1 cellular context compared by ENCODE assay signal in genomic region chr20:32539063-32539816, GRCh38.
TF ChIP-seq lines count a peak whose summit lies in the region.

No MANE protein-coding gene starts in this region.

TF ChIP-seq in K562, 482 proteins besides CTCF, POLR2A, EP300 and RAD21 (continued from another document and continues in another):
- TF ChIP-seq, protein P1, sequence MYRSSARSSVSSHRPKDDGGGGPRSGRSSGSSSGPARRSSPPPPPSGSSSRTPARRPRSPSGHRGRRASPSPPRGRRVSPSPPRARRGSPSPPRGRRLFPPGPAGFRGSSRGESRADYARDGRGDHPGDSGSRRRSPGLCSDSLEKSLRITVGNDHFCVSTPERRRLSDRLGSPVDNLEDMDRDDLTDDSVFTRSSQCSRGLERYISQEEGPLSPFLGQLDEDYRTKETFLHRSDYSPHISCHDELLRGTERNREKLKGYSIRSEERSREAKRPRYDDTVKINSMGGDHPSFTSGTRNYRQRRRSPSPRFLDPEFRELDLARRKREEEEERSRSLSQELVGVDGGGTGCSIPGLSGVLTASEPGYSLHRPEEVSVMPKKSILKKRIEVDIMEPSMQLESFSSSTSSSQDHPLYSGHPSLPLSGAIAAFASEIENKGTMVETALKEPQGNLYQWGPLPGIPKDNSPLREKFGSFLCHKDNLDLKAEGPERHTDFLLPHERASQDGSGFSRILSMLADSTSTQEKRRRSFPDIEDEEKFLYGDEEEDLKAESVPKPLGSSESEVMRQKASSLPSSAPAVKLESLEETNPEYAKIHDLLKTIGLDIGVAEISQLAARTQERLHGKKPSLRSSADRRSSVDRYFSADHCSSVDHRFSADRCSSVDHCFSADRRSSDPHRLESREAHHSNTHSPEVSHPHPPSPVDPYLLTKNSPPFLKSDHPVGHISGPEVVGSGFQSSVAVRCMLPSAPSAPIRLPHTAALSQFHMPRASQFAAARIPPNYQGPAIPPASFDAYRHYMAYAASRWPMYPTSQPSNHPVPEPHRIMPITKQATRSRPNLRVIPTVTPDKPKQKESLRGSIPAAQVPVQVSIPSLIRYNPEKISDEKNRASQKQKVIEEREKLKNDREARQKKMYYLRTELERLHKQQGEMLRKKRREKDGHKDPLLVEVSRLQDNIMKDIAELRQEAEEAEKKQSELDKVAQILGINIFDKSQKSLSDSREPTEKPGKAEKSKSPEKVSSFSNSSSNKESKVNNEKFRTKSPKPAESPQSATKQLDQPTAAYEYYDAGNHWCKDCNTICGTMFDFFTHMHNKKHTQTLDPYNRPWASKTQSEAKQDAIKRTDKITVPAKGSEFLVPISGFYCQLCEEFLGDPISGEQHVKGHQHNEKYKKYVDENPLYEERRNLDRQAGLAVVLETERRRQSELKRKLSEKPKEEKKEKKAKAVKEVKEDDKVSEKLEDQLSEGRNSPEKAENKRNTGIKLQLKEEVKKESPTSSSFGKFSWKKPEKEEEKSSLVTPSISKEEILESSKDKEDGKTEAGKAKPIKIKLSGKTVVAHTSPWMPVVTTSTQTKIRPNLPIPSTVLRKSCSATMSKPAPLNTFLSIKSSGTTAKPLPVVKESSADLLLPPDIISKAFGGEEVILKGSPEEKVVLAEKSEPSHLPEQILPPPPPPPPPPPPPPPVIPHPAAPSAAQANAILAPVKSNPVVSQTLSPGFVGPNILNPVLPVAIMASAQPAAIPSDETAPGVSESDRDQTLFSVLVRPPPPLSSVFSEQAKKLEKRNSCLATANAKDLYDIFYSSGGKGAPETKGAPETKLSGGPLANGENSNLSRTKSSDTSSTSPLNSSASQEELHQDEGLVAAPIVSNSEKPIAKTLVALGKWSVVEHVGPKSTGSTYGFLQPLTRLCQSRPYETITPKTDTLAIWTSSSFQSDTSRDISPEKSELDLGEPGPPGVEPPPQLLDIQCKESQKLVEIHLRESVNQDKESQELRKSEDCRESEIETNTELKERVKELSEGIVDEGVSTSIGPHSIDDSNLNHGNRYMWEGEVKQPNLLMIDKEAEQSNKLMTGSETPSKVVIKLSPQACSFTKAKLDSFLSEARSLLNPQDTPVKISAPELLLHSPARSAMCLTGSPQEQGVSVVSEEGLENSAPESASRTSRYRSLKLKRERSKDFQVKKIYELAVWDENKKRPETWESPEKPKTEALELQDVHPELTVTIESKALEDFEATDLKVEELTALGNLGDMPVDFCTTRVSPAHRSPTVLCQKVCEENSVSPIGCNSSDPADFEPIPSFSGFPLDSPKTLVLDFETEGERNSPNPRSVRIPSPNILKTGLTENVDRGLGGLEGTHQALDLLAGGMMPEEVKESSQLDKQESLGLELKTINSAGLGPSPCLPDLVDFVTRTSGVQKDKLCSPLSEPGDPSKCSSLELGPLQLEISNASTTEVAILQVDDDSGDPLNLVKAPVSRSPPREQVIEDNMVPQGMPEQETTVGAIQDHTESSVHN (IDR thresholded peaks at IDR 0.05; ENCODE audit: borderline replicate concordance in 1 of 2, low read depth in 1 of 2), result no peak
- TF ChIP-seq CSDE1 (IDR thresholded peaks at IDR 0.05) (no peak), ZNF780A (CRISPR knock-in tag; IDR thresholded peaks at IDR 0.05) (no peak), CHD4 (IDR thresholded peaks at IDR 0.05; ENCODE audit: insufficient read depth, insufficient replicate concordance, low read depth, low read length, poor library complexity, severe bottlenecking) (no peak), TOE1 (IDR thresholded peaks at IDR 0.05; ENCODE audit: borderline replicate concordance) (peak; percentile 80), TOE1 (CRISPR knock-in tag; IDR thresholded peaks at IDR 0.05; ENCODE audit: borderline replicate concordance, low read depth) (no peak), ZNF23 (CRISPR knock-in tag; IDR thresholded peaks at IDR 0.05) (no peak), PHB (CRISPR knock-in tag; IDR thresholded peaks at IDR 0.05) (no peak), RBM15 (IDR thresholded peaks at IDR 0.05; ENCODE audit: insufficient read depth, low read length) (no peak), TGIF2 (CRISPR knock-in tag; IDR thresholded peaks at IDR 0.05) (no peak), SMARCC2 (IDR thresholded peaks at IDR 0.05; ENCODE audit: low read depth) (no peak), MECOM (CRISPR knock-in tag; IDR thresholded peaks at IDR 0.05) (0 out of 2 replicates have a peak, but pooled peaks have one; percentile 35), MXD1 (CRISPR knock-in tag; IDR thresholded peaks at IDR 0.05; ENCODE audit: borderline replicate concordance, poor library complexity, severe bottlenecking) (no peak), PHF21A (IDR thresholded peaks at IDR 0.05; ENCODE audit: borderline replicate concordance, low read depth) (no peak), ZNF175 (CRISPR knock-in tag; IDR thresholded peaks at IDR 0.05; ENCODE audit: low read depth) (no peak), JUND (IDR thresholded peaks at IDR 0.05; ENCODE audit: borderline replicate concordance, low read depth, low read length) (no peak), JUND (tag; IDR thresholded peaks at IDR 0.05; ENCODE audit: borderline replicate concordance, low read depth, low read length) (no peak), SMC3 (conservative IDR thresholded peaks at IDR 0.05; ENCODE audit: insufficient read depth, low read depth, low read length) (no peak), KLF1 (tag; IDR thresholded peaks at IDR 0.05) (peak; percentile 20; the same call in 1 of the 2 replicates), ZNF280B (CRISPR knock-in tag; IDR thresholded peaks at IDR 0.05) (no peak), ZKSCAN3 (CRISPR knock-in tag; IDR thresholded peaks at IDR 0.05) (no peak), POU5F1 (IDR thresholded peaks at IDR 0.05; ENCODE audit: borderline replicate concordance, low read depth, low read length, partially characterized antibody) (no peak), ZNF507 (tag; conservative IDR thresholded peaks at IDR 0.05) (no peak), HCFC1 (IDR thresholded peaks at IDR 0.05; ENCODE audit: low read depth, low read length) (no peak), ZNF232 (CRISPR knock-in tag; IDR thresholded peaks at IDR 0.05) (no peak), ZKSCAN8 (CRISPR knock-in tag; IDR thresholded peaks at IDR 0.05) (no peak), IRF1 (CRISPR knock-in tag; IDR thresholded peaks at IDR 0.05; ENCODE audit: borderline replicate concordance) (no peak), NCOA1 (IDR thresholded peaks at IDR 0.05; ENCODE audit: low read depth) (no peak), MEIS2 (IDR thresholded peaks at IDR 0.05; ENCODE audit: partially characterized antibody) (no peak), POLR2AphosphoS5 (IDR thresholded peaks at IDR 0.05; ENCODE audit: control insufficient read depth, insufficient read depth, low read depth, low read length) (no peak), TEAD2 (tag; IDR thresholded peaks at IDR 0.05) (no peak), ZNF766 (CRISPR knock-in tag; conservative IDR thresholded peaks at IDR 0.05) (no peak), XRCC5 (IDR thresholded peaks at IDR 0.05; ENCODE audit: low read depth, low read length) (no peak), XRCC4 (IDR thresholded peaks at IDR 0.05; ENCODE audit: extremely low read depth, insufficient read depth, insufficient read length) (no peak), NEUROD1 (IDR thresholded peaks at IDR 0.05; ENCODE audit: borderline replicate concordance, low read depth, low read length, partially characterized antibody) (no peak), RBM25 (IDR thresholded peaks at IDR 0.05; ENCODE audit: low read depth, low read length, severe bottlenecking) (peak; percentile 90), L3MBTL2 (IDR thresholded peaks at IDR 0.05) (peak; percentile 43), CTBP1 (IDR thresholded peaks at IDR 0.05; ENCODE audit: borderline replicate concordance) (no peak), LCOR (CRISPR knock-in tag; IDR thresholded peaks at IDR 0.05) (no peak), CBX2 (IDR thresholded peaks at IDR 0.05; ENCODE audit: insufficient read depth, low read length, poor library complexity, severe bottlenecking) (no peak), CHCHD3 (CRISPR knock-in tag; IDR thresholded peaks at IDR 0.05) (no peak), WHSC1 (IDR thresholded peaks at IDR 0.05; ENCODE audit: low read length) (no peak), ZBTB2 (IDR thresholded peaks at IDR 0.05) (no peak)
- TF ChIP-seq, protein P2, sequence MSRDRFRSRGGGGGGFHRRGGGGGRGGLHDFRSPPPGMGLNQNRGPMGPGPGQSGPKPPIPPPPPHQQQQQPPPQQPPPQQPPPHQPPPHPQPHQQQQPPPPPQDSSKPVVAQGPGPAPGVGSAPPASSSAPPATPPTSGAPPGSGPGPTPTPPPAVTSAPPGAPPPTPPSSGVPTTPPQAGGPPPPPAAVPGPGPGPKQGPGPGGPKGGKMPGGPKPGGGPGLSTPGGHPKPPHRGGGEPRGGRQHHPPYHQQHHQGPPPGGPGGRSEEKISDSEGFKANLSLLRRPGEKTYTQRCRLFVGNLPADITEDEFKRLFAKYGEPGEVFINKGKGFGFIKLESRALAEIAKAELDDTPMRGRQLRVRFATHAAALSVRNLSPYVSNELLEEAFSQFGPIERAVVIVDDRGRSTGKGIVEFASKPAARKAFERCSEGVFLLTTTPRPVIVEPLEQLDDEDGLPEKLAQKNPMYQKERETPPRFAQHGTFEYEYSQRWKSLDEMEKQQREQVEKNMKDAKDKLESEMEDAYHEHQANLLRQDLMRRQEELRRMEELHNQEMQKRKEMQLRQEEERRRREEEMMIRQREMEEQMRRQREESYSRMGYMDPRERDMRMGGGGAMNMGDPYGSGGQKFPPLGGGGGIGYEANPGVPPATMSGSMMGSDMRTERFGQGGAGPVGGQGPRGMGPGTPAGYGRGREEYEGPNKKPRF (IDR thresholded peaks at IDR 0.05; ENCODE audit: low read depth, low read length), result no peak
- TF ChIP-seq, protein P3, sequence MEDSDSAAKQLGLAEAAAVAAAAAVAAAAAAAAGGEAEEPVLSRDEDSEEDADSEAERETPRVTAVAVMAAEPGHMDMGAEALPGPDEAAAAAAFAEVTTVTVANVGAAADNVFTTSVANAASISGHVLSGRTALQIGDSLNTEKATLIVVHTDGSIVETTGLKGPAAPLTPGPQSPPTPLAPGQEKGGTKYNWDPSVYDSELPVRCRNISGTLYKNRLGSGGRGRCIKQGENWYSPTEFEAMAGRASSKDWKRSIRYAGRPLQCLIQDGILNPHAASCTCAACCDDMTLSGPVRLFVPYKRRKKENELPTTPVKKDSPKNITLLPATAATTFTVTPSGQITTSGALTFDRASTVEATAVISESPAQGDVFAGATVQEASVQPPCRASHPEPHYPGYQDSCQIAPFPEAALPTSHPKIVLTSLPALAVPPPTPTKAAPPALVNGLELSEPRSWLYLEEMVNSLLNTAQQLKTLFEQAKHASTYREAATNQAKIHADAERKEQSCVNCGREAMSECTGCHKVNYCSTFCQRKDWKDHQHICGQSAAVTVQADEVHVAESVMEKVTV (CRISPR knock-in tag; IDR thresholded peaks at IDR 0.05), result no peak
- TF ChIP-seq, protein P4, sequence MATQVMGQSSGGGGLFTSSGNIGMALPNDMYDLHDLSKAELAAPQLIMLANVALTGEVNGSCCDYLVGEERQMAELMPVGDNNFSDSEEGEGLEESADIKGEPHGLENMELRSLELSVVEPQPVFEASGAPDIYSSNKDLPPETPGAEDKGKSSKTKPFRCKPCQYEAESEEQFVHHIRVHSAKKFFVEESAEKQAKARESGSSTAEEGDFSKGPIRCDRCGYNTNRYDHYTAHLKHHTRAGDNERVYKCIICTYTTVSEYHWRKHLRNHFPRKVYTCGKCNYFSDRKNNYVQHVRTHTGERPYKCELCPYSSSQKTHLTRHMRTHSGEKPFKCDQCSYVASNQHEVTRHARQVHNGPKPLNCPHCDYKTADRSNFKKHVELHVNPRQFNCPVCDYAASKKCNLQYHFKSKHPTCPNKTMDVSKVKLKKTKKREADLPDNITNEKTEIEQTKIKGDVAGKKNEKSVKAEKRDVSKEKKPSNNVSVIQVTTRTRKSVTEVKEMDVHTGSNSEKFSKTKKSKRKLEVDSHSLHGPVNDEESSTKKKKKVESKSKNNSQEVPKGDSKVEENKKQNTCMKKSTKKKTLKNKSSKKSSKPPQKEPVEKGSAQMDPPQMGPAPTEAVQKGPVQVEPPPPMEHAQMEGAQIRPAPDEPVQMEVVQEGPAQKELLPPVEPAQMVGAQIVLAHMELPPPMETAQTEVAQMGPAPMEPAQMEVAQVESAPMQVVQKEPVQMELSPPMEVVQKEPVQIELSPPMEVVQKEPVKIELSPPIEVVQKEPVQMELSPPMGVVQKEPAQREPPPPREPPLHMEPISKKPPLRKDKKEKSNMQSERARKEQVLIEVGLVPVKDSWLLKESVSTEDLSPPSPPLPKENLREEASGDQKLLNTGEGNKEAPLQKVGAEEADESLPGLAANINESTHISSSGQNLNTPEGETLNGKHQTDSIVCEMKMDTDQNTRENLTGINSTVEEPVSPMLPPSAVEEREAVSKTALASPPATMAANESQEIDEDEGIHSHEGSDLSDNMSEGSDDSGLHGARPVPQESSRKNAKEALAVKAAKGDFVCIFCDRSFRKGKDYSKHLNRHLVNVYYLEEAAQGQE (CRISPR knock-in tag; IDR thresholded peaks at IDR 0.05; ENCODE audit: low read depth), result no peak
